Comparison of ENCODE assay signal across 8 cellular contexts in genomic region chr12:124916370-124917134, GRCh38. TPM values are rescaled to one million over a fixed set of nuclear protein-coding genes. Genes with fewer than 3 reads are reported as not detected.
DNase-seq lines count a peak whose midpoint lies in the region; ATAC-seq and TF ChIP-seq lines count a peak whose summit lies in the region.

No MANE protein-coding gene starts in this region.

- peak overlapping the region; percentile 99 for H3K4me3 Mint-ChIP-seq in activated T-cell treated with anti-CD3 and anti-CD28 coated beads, Interleukin-2, amount 50 U/mL, for 4 hours
- peak overlapping the region; percentile 100 for H3K4me3 Mint-ChIP-seq in osteocyte (ENCODE audit: unreplicated experiment)

- H3K4me3 ChIP-seq in foreskin fibroblast (ENCODE audit: low read depth in 1 of 2, low read length in 2 of 2) = peak overlapping the region; percentile 80 to 97

- H3K9me3 Mint-ChIP-seq in activated T-cell treated with anti-CD3 and anti-CD28 coated beads, Interleukin-2, amount 50 U/mL, for 4 hours = no peaks in the 10 kb centered on the region
- H3K9me3 Mint-ChIP-seq in osteocyte (ENCODE audit: unreplicated experiment) = no peaks in the 10 kb centered on the region

- peak overlapping the region; percentile 98 for H3K27ac Mint-ChIP-seq in osteocyte (ENCODE audit: unreplicated experiment)

- H3K27me3 Mint-ChIP-seq in activated T-cell treated with anti-CD3 and anti-CD28 coated beads, Interleukin-2, amount 50 U/mL, for 4 hours (ENCODE audit: low read depth) = no peaks in the 10 kb centered on the region
- H3K27me3 Mint-ChIP-seq in osteocyte (ENCODE audit: unreplicated experiment) = no peaks in the 10 kb centered on the region

- TF ChIP-seq CTCF in foreskin fibroblast (IDR thresholded peaks at IDR 0.05; ENCODE audit: low read depth, low read length) (no peak), osteocyte (IDR thresholded peaks at IDR 0.05) (no peak)

- ATAC-seq in activated T-cell treated with anti-CD3 and anti-CD28 coated beads, Interleukin-2, amount 50 U/mL, for 4 hours = peak in 1 of 2 donors; percentile 8

- peaks cover 79% of the 10 kb centered on the region for H3K4me1 Mint-ChIP-seq in activated T-cell treated with anti-CD3 and anti-CD28 coated beads, Interleukin-2, amount 50 U/mL, for 4 hours (ENCODE audit: low read depth)
- peaks cover 77% of the 10 kb centered on the region for H3K4me1 Mint-ChIP-seq in osteocyte (ENCODE audit: unreplicated experiment)

- peaks cover 23% of the 10 kb centered on the region for H3K36me3 Mint-ChIP-seq in activated T-cell treated with anti-CD3 and anti-CD28 coated beads, Interleukin-2, amount 50 U/mL, for 4 hours (ENCODE audit: insufficient read depth)
- H3K36me3 Mint-ChIP-seq in osteocyte (ENCODE audit: unreplicated experiment) = peaks cover 20% of the 10 kb centered on the region

- DNase-seq in activated CD8-positive, alpha-beta memory T cell treated with anti-CD3 and anti-CD28 coated beads, Interleukin-2, amount 50 U/mL, for 48 hours = peak; percentile 66
- DNase-seq in activated CD8-positive, alpha-beta memory T cell treated with anti-CD3 and anti-CD28 coated beads, Interleukin-2, amount 50 U/mL, for 4 hours = no peak
- peak; percentile 26 for DNase-seq in activated T-cell treated with anti-CD3 and anti-CD28 coated beads, Interleukin-2, amount 50 U/mL, for 4 hours
- peak; percentile 92 to 97 for DNase-seq in foreskin fibroblast
- no peak for DNase-seq in osteocyte (ENCODE audit: extremely low spot score, unreplicated experiment)
- no peak for DNase-seq in germinal center (ENCODE audit: low spot score)
- no peak for DNase-seq in NOMO-1 treated with DMSO at 0.1 percent for 48 hours (lab: John Stamatoyannopoulos, UW; ENCODE audit: unreplicated experiment)
- DNase-seq in NCI-H2107 (lab: John Stamatoyannopoulos, UW) = no peak

RNA-seq across cellular contexts. Expression of gene UBC, which starts 2.1 kb away (rescaled TPM):
- total RNA-seq in activated T-cell treated with anti-CD3 and anti-CD28 coated beads, Interleukin-2, amount 50 U/mL, for 4 hours = 100 to 1,000 TPM; 856 to 923 (median 865) TPM
- 1,249 and 1,279 TPM in 2 replicates for total RNA-seq in osteocyte

RNA-seq across cellular contexts. Expression of gene SCARB1, which starts 52.9 kb away (rescaled TPM):
- 10 to 100 TPM; 17.0 to 29.9 (median 23.4) TPM for total RNA-seq in activated T-cell treated with anti-CD3 and anti-CD28 coated beads, Interleukin-2, amount 50 U/mL, for 4 hours
- total RNA-seq in osteocyte = 27.1 and 28.2 TPM in 2 replicates

Comparison
In these comparisons a context has a peak if more than half of its experiments do, and no peak if none do; other contexts are left out.
1. DNase-seq: peak in activated CD8-positive, alpha-beta memory T cell treated with anti-CD3 and anti-CD28 coated beads, Interleukin-2, amount 50 U/mL, for 48 hours (single experiment), activated T-cell treated with anti-CD3 and anti-CD28 coated beads, Interleukin-2, amount 50 U/mL, for 4 hours (single experiment) and foreskin fibroblast (2 of 2); none in activated CD8-positive, alpha-beta memory T cell treated with anti-CD3 and anti-CD28 coated beads, Interleukin-2, amount 50 U/mL, for 4 hours (single experiment), osteocyte (single experiment), germinal center (single experiment), NOMO-1 treated with DMSO at 0.1 percent for 48 hours (single experiment) and NCI-H2107 (single experiment).